14 cellular contexts compared by ENCODE assay signal in the genomic region with DNA sequence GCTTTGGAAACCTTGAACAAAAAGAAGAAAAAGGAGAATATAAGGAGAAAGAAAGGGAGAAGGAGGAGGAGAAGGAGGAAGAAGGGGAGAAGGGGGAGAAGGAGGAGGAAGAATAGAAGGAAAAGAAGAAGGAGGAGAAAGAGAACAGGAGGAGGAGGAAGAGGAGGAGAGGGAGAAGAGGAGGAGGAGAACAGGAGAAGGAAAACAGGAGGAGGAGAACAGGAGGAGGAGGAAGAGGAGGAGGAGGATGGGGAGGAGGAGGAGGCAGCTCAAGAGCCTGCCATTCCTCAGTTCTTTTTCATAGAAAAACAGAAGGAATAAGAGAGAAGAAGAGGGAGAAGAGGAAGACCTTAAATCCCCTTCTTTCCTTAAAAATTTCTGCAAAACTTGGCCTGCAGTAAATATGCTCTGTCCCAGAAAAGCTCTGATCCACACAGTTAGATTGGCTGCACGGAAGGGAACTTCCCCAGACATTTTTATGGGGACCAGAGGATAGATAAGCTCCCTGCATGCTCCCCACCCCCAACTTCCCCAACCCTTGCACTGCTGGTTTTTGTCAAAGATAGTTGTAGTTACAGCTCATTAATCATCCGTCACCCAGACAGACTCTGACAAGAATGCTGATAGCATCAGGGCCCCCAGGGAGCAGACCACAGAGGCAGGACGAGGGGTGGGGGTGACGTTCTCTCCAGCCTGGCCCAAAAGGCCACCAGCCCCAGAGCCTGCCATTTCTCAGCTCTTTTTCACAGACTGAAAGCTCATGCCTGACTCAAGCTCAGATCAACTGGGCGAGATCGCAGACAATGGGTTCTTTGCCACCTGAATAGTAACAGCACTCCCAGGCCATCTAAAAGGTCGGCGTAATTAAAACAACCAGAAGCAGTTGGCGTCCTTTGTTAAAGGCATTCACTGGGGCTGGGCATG. TPM values are rescaled to one million over a fixed set of nuclear protein-coding genes. Genes with fewer than 3 reads are reported as not detected.
DNase-seq lines count a peak whose midpoint lies in the region; ATAC-seq and TF ChIP-seq lines count a peak whose summit lies in the region.
"Had no signal": no experiment of that assay in that cellular context is flagged by ENCODE, and none has a peak within 500 bp of the region (broad histone marks: within the 10 kb centered on the region; RNA-seq: fewer than 3 reads in every experiment).

No MANE protein-coding gene starts in this region.

- no peak overlapping the region for H3K23ac ChIP-seq in trophoblast cell (ENCODE audit: low read length)

- peak overlapping the region; percentile 97 for H2BK5ac ChIP-seq in trophoblast cell (ENCODE audit: low read depth, low read length, poor library complexity)

- peaks cover 77% of the 10 kb centered on the region for H3K79me1 ChIP-seq in trophoblast cell (ENCODE audit: low read length)

- H3K4me2 ChIP-seq in trophoblast cell (ENCODE audit: low read length), result peak overlapping the region; percentile 9

- peak overlapping the region; percentile 82 for H3K4ac ChIP-seq in trophoblast cell (ENCODE audit: low read depth, low read length)

- H2AFZ ChIP-seq in trophoblast cell (ENCODE audit: insufficient read depth, low read length, poor library complexity), result no peak overlapping the region

- no peak overlapping the region for H3K9ac ChIP-seq in trophoblast cell (ENCODE audit: low read length)

- DNase-seq in NB4 (ENCODE audit: low read depth) (peak; percentile 95), chondrocyte (ENCODE audit: low spot score) (no peak), trophoblast cell (peak; percentile 18 to 31), MCF 10A (ENCODE audit: unreplicated experiment) (no peak), mucosa of descending colon (no peak), H4 (ENCODE audit: low spot score) (no peak)
- DNase-seq: activated T-cell treated with anti-CD3 and anti-CD28 coated beads, Interleukin-2, amount 50 U/mL, for 24 hours; natural killer cell; NCI-H446; T-helper 17 cell had no signal

- H3K4me1 Mint-ChIP-seq in chondrocyte (ENCODE audit: low read depth) (peaks cover 54% of the 10 kb centered on the region), MCF 10A (ENCODE audit: insufficient read depth, unreplicated experiment) (peaks cover 19% of the 10 kb centered on the region)
- H3K4me1 Mint-ChIP-seq: natural killer cell, T-helper 17 cell had no signal

- H2BK12ac ChIP-seq in trophoblast cell (ENCODE audit: low read length), result peak overlapping the region; percentile 67

- H3K36me3 ChIP-seq in trophoblast cell (ENCODE audit: control insufficient read depth in 1 of 2, insufficient read depth in 2 of 2, low read length in 2 of 2), result no peaks in the 10 kb centered on the region
- no peaks in the 10 kb centered on the region for H3K36me3 ChIP-seq in mucosa of descending colon (ENCODE audit: low read depth)

- H3K27ac Mint-ChIP-seq in chondrocyte (ENCODE audit: unreplicated experiment) (peak overlapping the region; percentile 76), MCF 10A (ENCODE audit: low read depth, unreplicated experiment) (no peak overlapping the region)
- H3K27ac Mint-ChIP-seq: activated T-cell treated with anti-CD3 and anti-CD28 coated beads, Interleukin-2, amount 50 U/mL, for 24 hours; natural killer cell; T-helper 17 cell had no signal

- intact Hi-C loops in MCF 10A (cut with micrococcal nuclease) (no loop called here), mucosa of descending colon (cut with DNase I, micrococcal nuclease) (no loop called here)

- no TSS peak for BruUV-seq in MCF 10A (replicated peaks; lab: Mats Ljungman, UMichigan)

- no peak for TF ChIP-seq POLR2A in NB4 (IDR thresholded peaks at IDR 0.05; ENCODE audit: extremely low read depth, insufficient read length)

- H4K91ac ChIP-seq in trophoblast cell (ENCODE audit: low read depth, low read length), result peak overlapping the region; percentile 99

- peak overlapping the region; percentile 59 for H4K8ac ChIP-seq in trophoblast cell (ENCODE audit: low read depth, low read length)

- H3K9me3 Mint-ChIP-seq in chondrocyte (ENCODE audit: low read depth), result no peaks in the 10 kb centered on the region
- no peaks in the 10 kb centered on the region for H3K9me3 Mint-ChIP-seq in MCF 10A (ENCODE audit: unreplicated experiment)
- H3K9me3 Mint-ChIP-seq: activated T-cell treated with anti-CD3 and anti-CD28 coated beads, Interleukin-2, amount 50 U/mL, for 24 hours; natural killer cell had no signal

- POLR2A ChIA-PET in MCF 10A (lab: Yijun Ruan, JAX), result interaction anchor here (0.8 kb wide), 1 partner anchor 93 kb away, joined by 6 read pairs; no protein-coding TSS in a partner anchor

- H2BK120ac ChIP-seq in trophoblast cell (ENCODE audit: insufficient read depth, low read length, poor library complexity), result peak overlapping the region; percentile 99

- no peak overlapping the region for H4K12ac ChIP-seq in trophoblast cell (ENCODE audit: low read depth, low read length)

- CTCF ChIA-PET in MCF 10A (lab: Yijun Ruan, JAX), result no interaction called here

- H3K4me3 ChIP-seq in NB4 (ENCODE audit: low read depth, low read length) (no peak overlapping the region), trophoblast cell (ENCODE audit: low read depth, low read length) (no peak overlapping the region), mucosa of descending colon (no peak overlapping the region)
- H3K4me3 ChIP-seq: coronary artery had no signal

- no peak overlapping the region for H3K18ac ChIP-seq in trophoblast cell (ENCODE audit: low read length)

- H3K27me3 ChIP-seq in trophoblast cell (ENCODE audit: insufficient read depth, low read length), result no peaks in the 10 kb centered on the region

- H3K27me3 Mint-ChIP-seq in chondrocyte (ENCODE audit: low read depth) (no peaks in the 10 kb centered on the region), MCF 10A (ENCODE audit: insufficient read depth, unreplicated experiment) (peaks cover 84% of the 10 kb centered on the region)

- peak overlapping the region; percentile 100 for H3K27ac ChIP-seq in trophoblast cell (ENCODE audit: low read depth, low read length)
- H3K27ac ChIP-seq: coronary artery had no signal

- H3K9me3 ChIP-seq in trophoblast cell (ENCODE audit: insufficient read depth, low read depth, low read length), result no peaks in the 10 kb centered on the region
- H3K9me3 ChIP-seq in mucosa of descending colon, result no peaks in the 10 kb centered on the region

- TF ChIP-seq CTCF in NB4 (IDR thresholded peaks at IDR 0.05; ENCODE audit: low read depth, low read length) (no peak), chondrocyte (IDR thresholded peaks at IDR 0.05) (no peak), MCF 10A (IDR thresholded peaks at IDR 0.05; ENCODE audit: unreplicated experiment) (no peak), mucosa of descending colon (IDR thresholded peaks at IDR 0.05) (no peak)

- ATAC-seq in GM18519 (IDR thresholded peaks at IDR 0.05; ENCODE audit: low FRiP score, unreplicated experiment) (peak; percentile 70), mucosa of descending colon (no peak)
- ATAC-seq: natural killer cell, T-helper 17 cell had no signal

- H3K79me2 ChIP-seq in trophoblast cell (ENCODE audit: control insufficient read depth, insufficient read depth, low read length, poor library complexity), result peaks cover 22% of the 10 kb centered on the region

- H3K36me3 Mint-ChIP-seq in chondrocyte (ENCODE audit: low read depth) (no peaks in the 10 kb centered on the region), MCF 10A (ENCODE audit: insufficient read depth, unreplicated experiment) (no peaks in the 10 kb centered on the region)
- H3K36me3 Mint-ChIP-seq: natural killer cell had no signal

- peak overlapping the region; percentile 81 for H2AK5ac ChIP-seq in trophoblast cell (ENCODE audit: low read length)

- H3K4me3 Mint-ChIP-seq in chondrocyte (ENCODE audit: unreplicated experiment) (no peak overlapping the region), MCF 10A (ENCODE audit: unreplicated experiment) (no peak overlapping the region)
- H3K4me3 Mint-ChIP-seq: activated T-cell treated with anti-CD3 and anti-CD28 coated beads, Interleukin-2, amount 50 U/mL, for 24 hours; natural killer cell; T-helper 17 cell had no signal

- WGBS in trophoblast cell (ENCODE audit: extremely low coverage, insufficient coverage, insufficient read length), result no CpG with 5 or more reads among the region's 9 CpGs

- H3K4me1 ChIP-seq in trophoblast cell (ENCODE audit: control insufficient read depth in 1 of 2, insufficient read depth in 2 of 2, low read length in 2 of 2) (peaks cover 12 to 27% of the 10 kb centered on the region in 2 experiments), mucosa of descending colon (ENCODE audit: low read depth) (no peaks in the 10 kb centered on the region)

- peak overlapping the region; percentile 96 for H3K14ac ChIP-seq in trophoblast cell (ENCODE audit: low read length)

RNA-seq across cellular contexts. Expression of a gene that starts 34.5 kb away (rescaled TPM):
- total RNA-seq in chondrocyte, result not detected in 3 replicates
- 0.05 and 0.07 TPM in 2 replicates for polyA plus RNA-seq in trophoblast cell (2013)
- not detected in 2 replicates for total RNA-seq in MCF 10A (2022)
- not detected for total RNA-seq in mucosa of descending colon
- not detected in 2 replicates for total RNA-seq in H4 (2014; rRNA removed; shearing (Covaris generic))
- total RNA-seq: HT-29, natural killer cell, T-helper 17 cell, temporal lobe had no signal

Comparison
In these comparisons a context has a peak if more than half of its experiments do, and no peak if none do; other contexts are left out.
1. DNase-seq: peak in NB4 (single experiment) and trophoblast cell (2 of 2); none in chondrocyte (single experiment), MCF 10A (single experiment), mucosa of descending colon (0 of 3) and H4 (single experiment).